ENCODE assay signal across 20 cellular contexts in genomic region chr13:110124201-110124600, GRCh38.
"Had no signal": no experiment of that assay in that cellular context is flagged by ENCODE, and none has a peak within 500 bp of the region (broad histone marks: within the 10 kb centered on the region; RNA-seq: fewer than 3 reads in every experiment).

No MANE protein-coding gene starts in this region.

- H3K4me3 Mint-ChIP-seq: activated CD8-positive, alpha-beta T cell treated with anti-CD3 and anti-CD28 coated beads, Interleukin-2, amount 10 ng/mL, durations not matched to agents 7 days and 5 days; activated naive CD4-positive, alpha-beta T cell treated with anti-CD3 and anti-CD28 coated beads, Interleukin-2, amount 50 U/mL, for 24 hours; central memory CD8-positive, alpha-beta T cell; T-helper 1 cell treated with Interleukin-12 subunit alpha and Interleukin-12 subunit beta and Interleukin-4 antibody, amounts not matched to agents 30 μg/mL and 1 μg/mL, for 36 hours had no signal

- H3K27me3 ChIP-seq: body of pancreas had no signal

- ATAC-seq: activated CD4-positive, CD25-positive, alpha-beta regulatory T cell treated with anti-CD3 and anti-CD28 coated beads, Interleukin-2, amount 50 U/mL, for 24 hours; activated CD8-positive, alpha-beta T cell treated with anti-CD3 and anti-CD28 coated beads, Interleukin-2, amount 10 ng/mL, durations not matched to agents 7 days and 5 days; body of pancreas; K562 had no signal

- DNase-seq: activated CD4-positive, alpha-beta T cell treated with anti-CD3 and anti-CD28 coated beads for 4 hours; activated CD4-positive, alpha-beta T cell treated with anti-CD3 and anti-CD28 coated beads, Interleukin-2, amount 50 U/mL, for 4 hours; activated CD8-positive, alpha-beta memory T cell treated with anti-CD3 and anti-CD28 coated beads, Interleukin-2, amount 50 U/mL, for 48 hours; activated CD8-positive, alpha-beta T cell treated with anti-CD3 and anti-CD28 coated beads, Interleukin-2, amount 10 ng/mL, durations not matched to agents 7 days and 5 days; activated T-cell treated with anti-CD3 and anti-CD28 coated beads, Interleukin-2, amount 50 U/mL, for 1 hour; aorta; body of pancreas; Kasumi-1; NCI-H1048; NCI-H1694; NCI-H2029; NCI-H510A treated with DMSO at 0.1 percent for 48 hours; NCI-H69; PC-9; SHP77 treated with DMSO at 0.1 percent for 48 hours had no signal

- H3K27ac Mint-ChIP-seq: activated CD8-positive, alpha-beta T cell treated with anti-CD3 and anti-CD28 coated beads, Interleukin-2, amount 10 ng/mL, durations not matched to agents 7 days and 5 days; activated naive CD4-positive, alpha-beta T cell treated with anti-CD3 and anti-CD28 coated beads, Interleukin-2, amount 50 U/mL, for 24 hours; T-helper 1 cell treated with Interleukin-12 subunit alpha and Interleukin-12 subunit beta and Interleukin-4 antibody, amounts not matched to agents 30 μg/mL and 1 μg/mL, for 36 hours had no signal

- FAIRE-seq: K562 had no signal

- H3K4me1 Mint-ChIP-seq: activated naive CD4-positive, alpha-beta T cell treated with anti-CD3 and anti-CD28 coated beads, Interleukin-2, amount 50 U/mL, for 24 hours; central memory CD8-positive, alpha-beta T cell had no signal

- H3K4me3 ChIP-seq: body of pancreas, K562, PC-9 had no signal

- H2AFZ ChIP-seq: PC-9 had no signal

- H3K36me3 Mint-ChIP-seq: activated naive CD4-positive, alpha-beta T cell treated with anti-CD3 and anti-CD28 coated beads, Interleukin-2, amount 50 U/mL, for 24 hours had no signal

- H3K4me2 ChIP-seq: PC-9 had no signal

- H3K9me3 ChIP-seq: body of pancreas had no signal

- H3K27ac ChIP-seq: body of pancreas, PC-9 had no signal

- H3K9me3 Mint-ChIP-seq: activated naive CD4-positive, alpha-beta T cell treated with anti-CD3 and anti-CD28 coated beads, Interleukin-2, amount 50 U/mL, for 24 hours; central memory CD8-positive, alpha-beta T cell; T-helper 1 cell treated with Interleukin-12 subunit alpha and Interleukin-12 subunit beta and Interleukin-4 antibody, amounts not matched to agents 30 μg/mL and 1 μg/mL, for 36 hours had no signal

- H3K4me1 ChIP-seq: body of pancreas had no signal
